2 cellular contexts compared by ENCODE assay signal in the genomic region with DNA sequence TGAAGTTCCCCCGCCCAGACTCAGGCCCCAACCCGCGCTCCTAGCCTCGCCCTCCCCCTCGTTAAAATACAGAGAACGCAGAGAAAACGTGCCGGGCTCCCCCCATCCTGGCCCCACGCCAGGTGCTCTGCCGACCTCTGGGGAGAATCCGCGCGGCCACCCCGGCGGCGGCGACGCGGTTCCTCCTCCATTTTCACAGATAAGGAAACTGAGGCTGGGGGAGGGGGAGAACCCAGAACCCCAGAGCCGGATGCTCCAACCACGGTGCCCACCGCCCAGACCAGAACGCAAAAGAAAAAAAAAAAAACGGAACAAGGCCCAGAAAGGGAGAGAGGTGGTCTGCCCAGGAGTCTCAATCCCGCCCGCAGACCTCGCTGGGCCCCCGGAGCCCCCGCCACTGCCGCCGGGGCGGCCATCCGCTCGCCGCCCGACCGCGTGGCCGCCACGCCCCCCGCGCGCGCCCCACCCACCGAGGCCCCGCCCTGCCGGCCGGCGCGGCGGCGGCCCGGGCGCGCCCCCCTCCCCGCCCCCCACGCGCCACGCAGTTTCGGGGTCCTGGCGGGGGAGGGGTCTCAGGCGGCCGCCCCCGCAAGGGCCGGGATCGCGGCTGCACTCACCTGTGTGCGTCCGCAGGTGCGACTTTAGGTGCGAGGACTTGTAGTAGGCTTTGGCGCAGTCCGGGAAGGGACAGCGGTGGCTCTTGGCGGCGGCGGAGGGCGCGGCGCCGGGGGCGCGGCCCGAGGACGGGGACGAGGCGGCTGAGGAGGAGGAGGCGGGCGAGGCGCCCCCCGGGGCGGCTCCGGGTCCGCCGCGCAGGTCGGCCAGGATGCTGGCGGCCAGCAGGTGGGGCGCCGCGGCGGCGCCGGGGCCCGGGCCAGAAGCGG.
A peak's percentile ranks its signal among the peaks of the same experiment; 100 is the strongest.
TF ChIP-seq lines count a peak whose summit lies in the region.

No MANE protein-coding gene starts in this region.

TF ChIP-seq in Ishikawa, 13 proteins besides CTCF, POLR2A, EP300 and RAD21:
- no peak for TF ChIP-seq USF1 (IDR thresholded peaks at IDR 0.05)
- TF ChIP-seq ZBTB7A (IDR thresholded peaks at IDR 0.05; ENCODE audit: low read depth) = peak; percentile 85
- TF ChIP-seq NFIC (IDR thresholded peaks at IDR 0.05) = peak; percentile 73
- TF ChIP-seq CREB1 (IDR thresholded peaks at IDR 0.05; ENCODE audit: low read depth) = no peak
- peak; percentile 70 for TF ChIP-seq EGR1 (IDR thresholded peaks at IDR 0.05)
- no peak for TF ChIP-seq TAF1 (IDR thresholded peaks at IDR 0.05; ENCODE audit: low read depth)
- TF ChIP-seq CEBPB (IDR thresholded peaks at IDR 0.05) = no peak
- TF ChIP-seq, protein P1, sequence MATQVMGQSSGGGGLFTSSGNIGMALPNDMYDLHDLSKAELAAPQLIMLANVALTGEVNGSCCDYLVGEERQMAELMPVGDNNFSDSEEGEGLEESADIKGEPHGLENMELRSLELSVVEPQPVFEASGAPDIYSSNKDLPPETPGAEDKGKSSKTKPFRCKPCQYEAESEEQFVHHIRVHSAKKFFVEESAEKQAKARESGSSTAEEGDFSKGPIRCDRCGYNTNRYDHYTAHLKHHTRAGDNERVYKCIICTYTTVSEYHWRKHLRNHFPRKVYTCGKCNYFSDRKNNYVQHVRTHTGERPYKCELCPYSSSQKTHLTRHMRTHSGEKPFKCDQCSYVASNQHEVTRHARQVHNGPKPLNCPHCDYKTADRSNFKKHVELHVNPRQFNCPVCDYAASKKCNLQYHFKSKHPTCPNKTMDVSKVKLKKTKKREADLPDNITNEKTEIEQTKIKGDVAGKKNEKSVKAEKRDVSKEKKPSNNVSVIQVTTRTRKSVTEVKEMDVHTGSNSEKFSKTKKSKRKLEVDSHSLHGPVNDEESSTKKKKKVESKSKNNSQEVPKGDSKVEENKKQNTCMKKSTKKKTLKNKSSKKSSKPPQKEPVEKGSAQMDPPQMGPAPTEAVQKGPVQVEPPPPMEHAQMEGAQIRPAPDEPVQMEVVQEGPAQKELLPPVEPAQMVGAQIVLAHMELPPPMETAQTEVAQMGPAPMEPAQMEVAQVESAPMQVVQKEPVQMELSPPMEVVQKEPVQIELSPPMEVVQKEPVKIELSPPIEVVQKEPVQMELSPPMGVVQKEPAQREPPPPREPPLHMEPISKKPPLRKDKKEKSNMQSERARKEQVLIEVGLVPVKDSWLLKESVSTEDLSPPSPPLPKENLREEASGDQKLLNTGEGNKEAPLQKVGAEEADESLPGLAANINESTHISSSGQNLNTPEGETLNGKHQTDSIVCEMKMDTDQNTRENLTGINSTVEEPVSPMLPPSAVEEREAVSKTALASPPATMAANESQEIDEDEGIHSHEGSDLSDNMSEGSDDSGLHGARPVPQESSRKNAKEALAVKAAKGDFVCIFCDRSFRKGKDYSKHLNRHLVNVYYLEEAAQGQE (IDR thresholded peaks at IDR 0.05; ENCODE audit: low read depth) = no peak
- TF ChIP-seq MAX (IDR thresholded peaks at IDR 0.05) = peak; percentile 67; the same call in 1 of the 2 replicates
- no peak for TF ChIP-seq YY1 (IDR thresholded peaks at IDR 0.05; ENCODE audit: low read depth)

TF ChIP-seq in endothelial cell of umbilical vein, 7 proteins besides CTCF, POLR2A, EP300 and RAD21:
- TF ChIP-seq POLR2AphosphoS5 (IDR thresholded peaks at IDR 0.05; ENCODE audit: insufficient read depth, low read depth, low read length) = peak; percentile 7
- no peak for TF ChIP-seq MYC (IDR thresholded peaks at IDR 0.05; ENCODE audit: low read depth, low read length)
